Comparison of ENCODE assay signal across 8 cellular contexts in the genomic region with DNA sequence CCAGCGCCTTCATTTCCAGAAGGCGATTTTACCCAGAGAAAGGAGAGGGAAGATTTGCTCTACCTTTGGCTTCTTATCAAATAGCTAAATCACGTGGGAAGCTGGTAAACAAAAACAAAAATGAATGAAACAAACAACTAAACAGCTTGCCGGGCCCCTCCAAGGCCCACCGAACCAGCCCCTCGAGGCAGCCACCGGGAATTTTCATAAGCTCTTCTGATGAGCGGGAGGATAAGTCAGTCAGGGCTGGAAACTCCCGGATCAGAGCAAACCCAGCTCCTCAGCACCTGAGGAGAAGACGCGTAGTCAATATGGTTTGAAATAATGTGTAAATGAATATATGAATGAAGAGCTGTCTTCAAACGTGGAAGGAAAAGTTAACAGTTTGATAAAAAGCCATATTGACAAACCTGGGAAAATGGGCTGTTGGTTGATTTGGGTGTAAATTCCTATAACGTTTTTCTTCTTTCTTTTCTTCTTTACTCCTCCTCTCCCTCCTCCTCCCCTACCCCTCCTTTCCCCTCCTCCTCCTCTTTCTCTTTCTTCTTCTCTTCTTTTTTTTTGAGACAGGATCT. TPM values are rescaled to one million over a fixed set of nuclear protein-coding genes. Genes with fewer than 3 reads are reported as not detected.
DNase-seq lines count a peak whose midpoint lies in the region.

No MANE protein-coding gene starts in this region.

- no peaks in the 10 kb centered on the region for H3K9me3 ChIP-seq in mucosa of stomach (ENCODE audit: control insufficient read depth, low read length)

- H3K9ac ChIP-seq in mucosa of stomach (ENCODE audit: low read length), result peak overlapping the region; percentile 88

- DNase-seq in ACHN, result peak; percentile 28
- no peak for DNase-seq in Jurkat, Clone E6-1 (ENCODE audit: low read depth, low spot score)
- peak; percentile 28 for DNase-seq in cerebellum (ENCODE audit: low spot score)
- DNase-seq in G401 (ENCODE audit: low spot score), result no peak
- no peak for DNase-seq in islet precursor cell
- no peak for DNase-seq in NCI-H1048 (lab: John Stamatoyannopoulos, UW)
- no peak for DNase-seq in activated CD4-positive, CD25-positive, alpha-beta regulatory T cell (lab: John Stamatoyannopoulos, UW)

- H3K27me3 ChIP-seq in mucosa of stomach (ENCODE audit: control insufficient read depth, insufficient read depth, low read length), result no peaks in the 10 kb centered on the region

- peak overlapping the region; percentile 60 for H3K4me3 ChIP-seq in Jurkat, Clone E6-1 (ENCODE audit: low read length)
- peak overlapping the region; percentile 75 for H3K4me3 ChIP-seq in mucosa of stomach (ENCODE audit: low read length)

- H3K36me3 ChIP-seq in mucosa of stomach (ENCODE audit: control insufficient read depth, insufficient read depth, low read length), result no peaks in the 10 kb centered on the region

- peaks cover 38% of the 10 kb centered on the region for H3K4me1 ChIP-seq in mucosa of stomach (ENCODE audit: control insufficient read depth, insufficient read depth, low read length)

- in situ Hi-C loops in ACHN (cut with HindIII; ENCODE audit: low pct_ligation_motif_present, low pct_unique_long_range_greater_than_20kb, low sequenced_read_pairs), result no loop called here
- in situ Hi-C loops in G401 (cut with HindIII; ENCODE audit: low sequenced_read_pairs), result no loop called here

RNA-seq across cellular contexts. Expression of gene RPLP1, which starts 10.7 kb away (rescaled TPM):
- 3,769 TPM for polyA plus RNA-seq in Jurkat, Clone E6-1 (2012; ENCODE audit: insufficient read depth, insufficient read length)
- 45.1 TPM for total RNA-seq in cerebellum
- 49.4 and 51.5 TPM in 2 replicates for total RNA-seq in G401 (2014; rRNA removed; shearing (Covaris generic))

RNA-seq across cellular contexts. Expression of gene KIF23, which starts 49.1 kb away (rescaled TPM):
- polyA plus RNA-seq in Jurkat, Clone E6-1 (2012; ENCODE audit: insufficient read depth, insufficient read length), result 65.6 TPM
- total RNA-seq in cerebellum, result 14.9 TPM
- 24.3 and 46.1 TPM in 2 replicates for total RNA-seq in G401 (2014; rRNA removed; shearing (Covaris generic))

Comparison
In these comparisons a context has a peak if more than half of its experiments do, and no peak if none do; other contexts are left out.
1. DNase-seq: peak in ACHN (single experiment) and cerebellum (single experiment); none in Jurkat, Clone E6-1 (single experiment), G401 (single experiment), islet precursor cell (single experiment), NCI-H1048 (single experiment) and activated CD4-positive, CD25-positive, alpha-beta regulatory T cell (0 of 4).